32 cellular contexts compared by ENCODE assay signal in the genomic region with DNA sequence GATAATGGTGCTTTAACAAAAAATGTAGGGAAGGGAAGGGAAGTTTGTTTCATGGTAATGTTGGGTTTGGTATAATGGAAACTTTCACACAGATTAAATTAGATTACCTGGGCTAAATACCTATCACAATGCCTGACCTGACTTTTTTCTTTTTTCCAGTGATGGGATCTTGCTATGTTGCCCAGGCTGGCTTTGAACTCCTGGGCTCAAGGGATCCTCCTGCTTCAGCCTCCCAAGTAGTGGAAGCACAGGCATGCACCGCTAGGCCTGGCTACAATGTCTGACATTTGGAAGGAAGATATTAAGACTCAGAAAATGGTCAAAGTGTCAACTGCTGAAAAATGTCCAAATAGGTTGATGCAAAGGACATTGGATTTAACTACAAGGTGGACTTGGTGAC.
"Had no signal": no experiment of that assay in that cellular context is flagged by ENCODE, and none has a peak within 500 bp of the region (broad histone marks: within the 10 kb centered on the region; RNA-seq: fewer than 3 reads in every experiment).

No MANE protein-coding gene starts in this region.

- DNase-seq: Karpas-422, Kasumi-1, MG63, MM.1S, MV-4-11, NCI-H1048, NCI-H1092, NCI-H1092 treated with DMSO at 0.1 percent for 48 hours, NCI-H1105, NCI-H1105 treated with DMSO at 0.1 percent for 48 hours, NCI-H1417 treated with DMSO at 0.1 percent for 48 hours, NCI-H1436, NCI-H1436 treated with DMSO at 0.1 percent for 48 hours, NCI-H146, NCI-H1694, NCI-H1694 treated with DMSO at 0.1 percent for 48 hours, NCI-H187, NCI-H187 treated with DMSO at 0.1 percent for 48 hours, NCI-H1930, NCI-H2029, NCI-H2029 treated with DMSO at 0.1 percent for 48 hours, NCI-H2081, NCI-H2081 treated with DMSO at 0.1 percent for 48 hours, NCI-H2107, NCI-H2171, NCI-H2227 treated with DMSO at 0.1 percent for 48 hours, NCI-H226, NCI-H345, NCI-H446, NCI-H446 treated with DMSO at 0.1 percent for 48 hours, NCI-H510A, NCI-H510A treated with DMSO at 0.1 percent for 48 hours had no signal

- H3K4me3 ChIP-seq: MG63 had no signal

- H3K9me3 ChIP-seq: MG63 had no signal

- H3K36me3 ChIP-seq: MG63 had no signal

- H3K27me3 ChIP-seq: MG63 had no signal
